Comparison of ENCODE assay signal across 8 cellular contexts in genomic region chr15:85707519-85708338, GRCh38.
DNase-seq lines count a peak whose midpoint lies in the region; ATAC-seq and TF ChIP-seq lines count a peak whose summit lies in the region.

No MANE protein-coding gene starts in this region.

- peaks cover 56% of the 10 kb centered on the region for H3K4me1 ChIP-seq in CD8-positive, alpha-beta T cell (ENCODE audit: insufficient read depth, low read length)
- H3K4me1 ChIP-seq in esophagus muscularis mucosa (peaks cover 61 to 80% (median 77%) of the 10 kb centered on the region in 4 donors), neutrophil (ENCODE audit: control insufficient read depth in 1 of 2, insufficient read depth in 1 of 2, low read depth in 1 of 2, low read length in 1 of 2) (peaks cover 17 to 20% of the 10 kb centered on the region in 2 experiments)

- H3K9me3 ChIP-seq in CD8-positive, alpha-beta T cell (ENCODE audit: low read length): no peaks in the 10 kb centered on the region
- H3K9me3 ChIP-seq in esophagus muscularis mucosa (no peaks in the 10 kb centered on the region), neutrophil (no peaks in the 10 kb centered on the region)

- H3K4me1 Mint-ChIP-seq in CD8-positive, alpha-beta T cell (ENCODE audit: low read depth): peaks cover 82% of the 10 kb centered on the region

- POLR2A ChIA-PET in CD8-positive, alpha-beta T cell (lab: Charles Lee): interaction anchor here (1.1 to 1.4 kb wide), 3 partner anchors 14 to 40 kb away, joined by 3 to 5 read pairs (median 4); no protein-coding TSS in a partner anchor

- TF ChIP-seq EP300 in esophagus muscularis mucosa (IDR thresholded peaks at IDR 0.05): no peak

- CTCF ChIA-PET in CD8-positive, alpha-beta T cell (lab: Charles Lee): interaction anchor here (1.1 to 2.1 kb wide), 2 partner anchors 17 to 22 kb away, joined by 3 to 8 read pairs; no protein-coding TSS in a partner anchor

- H3K36me3 Mint-ChIP-seq in CD8-positive, alpha-beta T cell: peaks cover 67% of the 10 kb centered on the region

- peaks cover 11% of the 10 kb centered on the region for H3K36me3 ChIP-seq in CD8-positive, alpha-beta T cell (ENCODE audit: insufficient read depth, low read length)
- H3K36me3 ChIP-seq in esophagus muscularis mucosa (peaks cover 10 to 48% (median 31%) of the 10 kb centered on the region in 4 donors), neutrophil (peaks cover 80% of the 10 kb centered on the region)

- WGBS in esophagus muscularis mucosa: 39% methylated on average over 8 of the region's 8 CpGs

- H3K27ac Mint-ChIP-seq in CD8-positive, alpha-beta T cell: peak overlapping the region; percentile 99

- DNase-seq in CD8-positive, alpha-beta T cell: no peak
- DNase-seq in OCI-M1 (lab: John Stamatoyannopoulos, UW) (peak; percentile 86), esophagus muscularis mucosa (ENCODE audit: extremely low spot score) (no peak), NOMO-1 (lab: John Stamatoyannopoulos, UW; ENCODE audit: unreplicated experiment in 2 of 2) (no peak), posterior cingulate gyrus (no peak), retina (no peak)

- no peak for TF ChIP-seq CTCF in CD8-positive, alpha-beta T cell (IDR thresholded peaks at IDR 0.05)
- TF ChIP-seq CTCF in esophagus muscularis mucosa (IDR thresholded peaks at IDR 0.05) (no peak), neutrophil (IDR thresholded peaks at IDR 0.05) (no peak)

- H3K27me3 Mint-ChIP-seq in CD8-positive, alpha-beta T cell (ENCODE audit: low read depth): no peaks in the 10 kb centered on the region

- H3K4me3 ChIP-seq in CD8-positive, alpha-beta T cell (ENCODE audit: low read depth, low read length): peak overlapping the region; percentile 32
- H3K4me3 ChIP-seq in esophagus muscularis mucosa (peak overlapping the region; percentile 19 to 38 (median 36)), neutrophil (ENCODE audit: low read depth in 1 of 2, low read length in 1 of 2) (no peak overlapping the region)

- no peaks in the 10 kb centered on the region for H3K27me3 ChIP-seq in CD8-positive, alpha-beta T cell (ENCODE audit: insufficient read depth, low read length)
- no peaks in the 10 kb centered on the region for H3K27me3 ChIP-seq in esophagus muscularis mucosa
- no peaks in the 10 kb centered on the region for H3K27me3 ChIP-seq in neutrophil

- peak overlapping the region; percentile 77 for H3K4me3 Mint-ChIP-seq in CD8-positive, alpha-beta T cell

- intact Hi-C loops in CD8-positive, alpha-beta T cell (cut with DNase I, micrococcal nuclease): loop anchor here (1.0 to 10.0 kb wide), 6 partner anchors 18 to 325 kb away; partner anchors contain the start of gene AKAP13 (in 1 of the 2)
- intact Hi-C loops in esophagus muscularis mucosa (cut with DNase I) (no loop called here), posterior cingulate gyrus (cut with DNase I) (no loop called here)

- no peak for TF ChIP-seq POLR2A in esophagus muscularis mucosa (IDR thresholded peaks at IDR 0.05; ENCODE audit: low read depth)

- no peaks in the 10 kb centered on the region for H3K9me3 Mint-ChIP-seq in CD8-positive, alpha-beta T cell

- peak overlapping the region; percentile 66 for H3K27ac ChIP-seq in CD8-positive, alpha-beta T cell (ENCODE audit: low read depth, low read length)
- H3K27ac ChIP-seq in esophagus muscularis mucosa (replicated peaks in 1 of 4) (peak overlapping the region; percentile 78 to 80 (median 79)), neutrophil (peak overlapping the region; percentile 75)

- peak; percentile 22 for ATAC-seq in CD8-positive, alpha-beta T cell
- ATAC-seq in GM21528 (IDR thresholded peaks at IDR 0.05; ENCODE audit: low FRiP score, unreplicated experiment): peak; percentile 15

Comparison
In these comparisons a context has a peak if more than half of its experiments do, and no peak if none do; other contexts are left out.
1. H3K4me3 ChIP-seq: peak in CD8-positive, alpha-beta T cell (single experiment) and esophagus muscularis mucosa (4 of 4); none in neutrophil (0 of 2).
2. intact Hi-C loops: an anchor here in CD8-positive, alpha-beta T cell (1.0 to 10.0 kb wide); none called in esophagus muscularis mucosa and posterior cingulate gyrus.
3. Peak in every context shown above with its lines, with median percentiles within 50 percentile points of each other: H3K27ac ChIP-seq.